ENCODE assay signal across 15 cellular contexts in the genomic region with DNA sequence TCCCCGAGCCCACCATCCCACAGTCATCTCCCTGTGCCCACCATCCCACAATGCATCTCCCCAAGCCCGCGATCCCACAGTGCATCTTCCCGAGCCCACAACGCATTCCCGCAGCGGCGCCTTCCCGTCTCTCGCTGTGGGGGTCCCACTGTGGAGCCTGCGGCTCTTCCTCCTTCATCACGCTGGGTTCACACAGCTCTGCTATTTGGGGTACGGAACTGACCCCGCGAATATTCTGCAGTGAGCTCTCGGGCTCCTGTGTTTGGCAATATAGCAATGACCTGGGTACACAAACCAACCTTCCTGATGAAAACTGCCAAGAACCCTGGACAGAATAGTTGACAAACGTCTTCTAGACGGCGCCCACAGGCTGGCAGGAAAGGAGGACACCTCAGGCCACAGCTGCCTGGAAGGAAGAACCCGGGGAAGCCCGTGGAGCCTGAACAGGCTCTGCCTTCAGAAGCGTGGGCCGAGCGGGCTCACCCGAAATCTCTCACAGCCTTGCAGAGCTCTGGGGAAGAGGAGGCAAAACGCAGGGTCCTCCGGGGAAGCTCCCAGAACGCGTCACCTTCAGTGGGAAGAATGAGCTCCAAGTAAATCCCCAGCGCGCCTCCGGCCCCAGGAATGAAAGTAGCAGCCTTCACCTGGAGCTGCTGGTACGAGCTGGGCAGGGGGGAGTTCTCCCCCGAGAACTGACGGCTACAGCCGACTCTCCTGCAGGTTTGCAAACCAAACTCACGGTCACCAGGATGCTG. TPM values are rescaled to one million over a fixed set of nuclear protein-coding genes. Genes with fewer than 3 reads are reported as not detected.
A peak's percentile ranks its signal among the peaks of the same experiment; 100 is the strongest.
DNase-seq lines count a peak whose midpoint lies in the region; ATAC-seq and TF ChIP-seq lines count a peak whose summit lies in the region.
"Had no signal": no experiment of that assay in that cellular context is flagged by ENCODE, and none has a peak within 500 bp of the region (broad histone marks: within the 10 kb centered on the region; RNA-seq: fewer than 3 reads in every experiment).

No MANE protein-coding gene starts in this region.

- ATAC-seq in stimulated activated naive B cell treated with anti-CD40 and anti-IgM and Interleukin-4, amounts not matched to agents 10 μg/mL and 1 μg/mL and 100 μg/mL, for 72 hours (replicated peaks), result no peak
- ATAC-seq in stimulated activated memory B cell treated with anti-CD40 and anti-IgM and Interleukin-4, amounts not matched to agents 10 μg/mL and 1 μg/mL and 100 μg/mL, for 72 hours, result no peak
- ATAC-seq: GM12878, GM23338 had no signal

- H3K4me3 ChIP-seq in lower leg skin (ENCODE audit: low read depth, poor library complexity, severe bottlenecking), result no peak overlapping the region
- H3K4me3 ChIP-seq: BLaER1 treated with 17β-estradiol and CSF1 and Interleukin-3, amounts not matched to agents 10 nM and 100 nM; GM12878; GM23338 had no signal

- TF ChIP-seq CTCF in Calu3 (IDR thresholded peaks at IDR 0.05; ENCODE audit: unreplicated experiment), result no peak
- TF ChIP-seq CTCF in chondrocyte (IDR thresholded peaks at IDR 0.05), result no peak
- no peak for TF ChIP-seq CTCF in neural crest cell (conservative IDR thresholded peaks at IDR 0.05)
- TF ChIP-seq CTCF in lower leg skin (IDR thresholded peaks at IDR 0.05), result no peak

- intact Hi-C loops in Calu3 (cut with micrococcal nuclease; ENCODE audit: unreplicated experiment) (no loop called here), lower leg skin (cut with DNase I; ENCODE audit: low total_unique reads) (no loop called here)

- 93 to 95% methylated on average over 37 of the region's 37 CpGs for WGBS in lower leg skin, 2 donors

- H3K9me3 Mint-ChIP-seq in Calu3 (ENCODE audit: low read depth, unreplicated experiment), result peaks cover 12% of the 10 kb centered on the region
- H3K9me3 Mint-ChIP-seq in chondrocyte (ENCODE audit: low read depth), result peaks cover 5% of the 10 kb centered on the region
- H3K9me3 Mint-ChIP-seq in neural crest cell, result peaks cover 6% of the 10 kb centered on the region
- peaks cover 4 to 12% of the 10 kb centered on the region in 2 donors for H3K9me3 Mint-ChIP-seq in stimulated activated naive B cell treated with anti-CD40 and anti-IgM and Interleukin-4, amounts not matched to agents 10 μg/mL and 1 μg/mL and 100 μg/mL, for 72 hours
- H3K9me3 Mint-ChIP-seq in stimulated activated memory B cell treated with anti-CD40 and anti-IgM and Interleukin-4, amounts not matched to agents 10 μg/mL and 1 μg/mL and 100 μg/mL, for 72 hours, result peaks cover 24% of the 10 kb centered on the region

- CTCF ChIA-PET in Calu3 (lab: Charles Lee), result no interaction called here

- no TSS peak for BruUV-seq in Calu3 (replicated peaks; lab: Mats Ljungman, UMichigan)

- peaks cover 18% of the 10 kb centered on the region for H3K36me3 Mint-ChIP-seq in Calu3 (ENCODE audit: insufficient read depth, unreplicated experiment)
- peaks cover 20% of the 10 kb centered on the region for H3K36me3 Mint-ChIP-seq in chondrocyte (ENCODE audit: low read depth)
- peaks cover 39% of the 10 kb centered on the region for H3K36me3 Mint-ChIP-seq in neural crest cell (ENCODE audit: low read depth)
- peaks cover 44 to 48% of the 10 kb centered on the region in 2 donors for H3K36me3 Mint-ChIP-seq in stimulated activated naive B cell treated with anti-CD40 and anti-IgM and Interleukin-4, amounts not matched to agents 10 μg/mL and 1 μg/mL and 100 μg/mL, for 72 hours
- H3K36me3 Mint-ChIP-seq in stimulated activated memory B cell treated with anti-CD40 and anti-IgM and Interleukin-4, amounts not matched to agents 10 μg/mL and 1 μg/mL and 100 μg/mL, for 72 hours, result peaks cover 54% of the 10 kb centered on the region

- DNase-seq in Calu3, result no peak
- DNase-seq in chondrocyte (ENCODE audit: low spot score), result peak; percentile 88
- no peak for DNase-seq in neural crest cell (ENCODE audit: low read depth, low spot score)
- no peak for DNase-seq in stimulated activated naive B cell treated with anti-CD40 and anti-IgM and Interleukin-4, amounts not matched to agents 10 μg/mL and 1 μg/mL and 100 μg/mL, for 72 hours
- DNase-seq in KG1 (lab: John Stamatoyannopoulos, UW), result no peak
- no peak for DNase-seq in lower leg skin (ENCODE audit: low spot score in 2 of 2)
- DNase-seq: ACHN; CD4-positive, CD25-positive, alpha-beta regulatory T cell; DMS 273 treated with DMSO at 0.1 percent for 48 hours; DMS79; H9 had no signal

- no peak for TF ChIP-seq POLR2A in lower leg skin (IDR thresholded peaks at IDR 0.05)

- H3K4me3 Mint-ChIP-seq in Calu3 (ENCODE audit: low read depth, unreplicated experiment), result no peak overlapping the region
- no peak overlapping the region for H3K4me3 Mint-ChIP-seq in chondrocyte (ENCODE audit: unreplicated experiment)
- no peak overlapping the region for H3K4me3 Mint-ChIP-seq in neural crest cell
- no peak overlapping the region for H3K4me3 Mint-ChIP-seq in stimulated activated naive B cell treated with anti-CD40 and anti-IgM and Interleukin-4, amounts not matched to agents 10 μg/mL and 1 μg/mL and 100 μg/mL, for 72 hours
- H3K4me3 Mint-ChIP-seq in stimulated activated memory B cell treated with anti-CD40 and anti-IgM and Interleukin-4, amounts not matched to agents 10 μg/mL and 1 μg/mL and 100 μg/mL, for 72 hours, result no peak overlapping the region
- H3K4me3 Mint-ChIP-seq: CD4-positive, CD25-positive, alpha-beta regulatory T cell; GM23338; H9 had no signal

- H3K27me3 Mint-ChIP-seq in Calu3 (ENCODE audit: unreplicated experiment), result no peaks in the 10 kb centered on the region
- no peaks in the 10 kb centered on the region for H3K27me3 Mint-ChIP-seq in chondrocyte (ENCODE audit: low read depth)
- H3K27me3 Mint-ChIP-seq in neural crest cell (ENCODE audit: low read depth), result no peaks in the 10 kb centered on the region
- no peaks in the 10 kb centered on the region for H3K27me3 Mint-ChIP-seq in stimulated activated naive B cell treated with anti-CD40 and anti-IgM and Interleukin-4, amounts not matched to agents 10 μg/mL and 1 μg/mL and 100 μg/mL, for 72 hours
- H3K27me3 Mint-ChIP-seq in stimulated activated memory B cell treated with anti-CD40 and anti-IgM and Interleukin-4, amounts not matched to agents 10 μg/mL and 1 μg/mL and 100 μg/mL, for 72 hours, result no peaks in the 10 kb centered on the region
- H3K27me3 Mint-ChIP-seq: CD4-positive, CD25-positive, alpha-beta regulatory T cell had no signal

- H3K27ac Mint-ChIP-seq in Calu3 (ENCODE audit: unreplicated experiment) (peak overlapping the region; percentile 61), chondrocyte (ENCODE audit: unreplicated experiment) (no peak overlapping the region), neural crest cell (ENCODE audit: unreplicated experiment) (peak overlapping the region; percentile 35)
- H3K27ac Mint-ChIP-seq in stimulated activated naive B cell treated with anti-CD40 and anti-IgM and Interleukin-4, amounts not matched to agents 10 μg/mL and 1 μg/mL and 100 μg/mL, for 72 hours, result peak overlapping the region; percentile 79
- no peak overlapping the region for H3K27ac Mint-ChIP-seq in stimulated activated memory B cell treated with anti-CD40 and anti-IgM and Interleukin-4, amounts not matched to agents 10 μg/mL and 1 μg/mL and 100 μg/mL, for 72 hours
- H3K27ac Mint-ChIP-seq: CD4-positive, CD25-positive, alpha-beta regulatory T cell; GM23338 had no signal

- H3K4me1 Mint-ChIP-seq in Calu3 (ENCODE audit: low read depth, unreplicated experiment) (no peaks in the 10 kb centered on the region), chondrocyte (ENCODE audit: low read depth) (peaks cover 8% of the 10 kb centered on the region), neural crest cell (peaks cover 6% of the 10 kb centered on the region)
- peaks cover 7 to 13% of the 10 kb centered on the region in 2 donors for H3K4me1 Mint-ChIP-seq in stimulated activated naive B cell treated with anti-CD40 and anti-IgM and Interleukin-4, amounts not matched to agents 10 μg/mL and 1 μg/mL and 100 μg/mL, for 72 hours
- peaks cover 8% of the 10 kb centered on the region for H3K4me1 Mint-ChIP-seq in stimulated activated memory B cell treated with anti-CD40 and anti-IgM and Interleukin-4, amounts not matched to agents 10 μg/mL and 1 μg/mL and 100 μg/mL, for 72 hours

RNA-seq across cellular contexts. Expression of a gene that starts 22.9 kb away (rescaled TPM):
- total RNA-seq in Calu3 (2022) (25.4 and 26.9 TPM in 2 replicates), chondrocyte (27.1 to 30.5 TPM (median 30.0 TPM) in 3 replicates), neural crest cell (88.4 and 96.5 TPM in 2 replicates), lower leg skin (100 to 1,000 TPM in 1 of 4 donors, 10 to 100 TPM in 3; 37.6 to 106 (median 46.6) TPM)

RNA-seq across cellular contexts. Expression of a gene that starts 45.2 kb away (rescaled TPM):
- total RNA-seq in Calu3 (2022) (30.2 and 32.9 TPM in 2 replicates), chondrocyte (37.6 to 42.2 TPM (median 42.0 TPM) in 3 replicates), neural crest cell (81.3 and 81.9 TPM in 2 replicates), lower leg skin (10 to 100 TPM; 35.9 to 53.4 (median 48.2) TPM)

Comparison
In these comparisons a context has a peak if more than half of its experiments do, and no peak if none do; other contexts are left out.
1. H3K27ac Mint-ChIP-seq: peak in Calu3 (single experiment), neural crest cell (single experiment) and stimulated activated naive B cell treated with anti-CD40 and anti-IgM and Interleukin-4, amounts not matched to agents 10 μg/mL and 1 μg/mL and 100 μg/mL, for 72 hours (single experiment); none in chondrocyte (single experiment) and stimulated activated memory B cell treated with anti-CD40 and anti-IgM and Interleukin-4, amounts not matched to agents 10 μg/mL and 1 μg/mL and 100 μg/mL, for 72 hours (single experiment).